In the genomic region with DNA sequence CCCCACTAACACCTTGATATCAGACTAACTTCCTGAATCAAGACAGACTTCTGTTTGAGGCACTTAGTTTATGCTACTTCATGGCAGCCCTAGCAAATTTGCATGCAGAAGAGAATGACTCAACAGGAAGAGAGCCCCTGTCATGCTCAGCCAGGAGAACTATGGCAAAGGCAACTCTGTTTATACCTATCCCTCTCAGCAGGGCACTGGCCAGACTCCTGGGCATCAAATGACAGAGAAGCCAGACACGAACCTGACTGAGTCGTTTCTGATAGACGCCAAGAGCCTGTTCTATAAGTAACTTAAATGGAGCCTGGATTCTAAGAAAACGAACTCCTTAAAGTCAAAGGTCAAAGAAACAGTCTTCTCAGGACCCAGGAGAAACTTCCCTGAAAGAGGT, we compare ENCODE assay signal across 15 cellular contexts. TPM values are rescaled to one million over a fixed set of nuclear protein-coding genes. Genes with fewer than 3 reads are reported as not detected.
DNase-seq lines count a peak whose midpoint lies in the region; ATAC-seq and TF ChIP-seq lines count a peak whose summit lies in the region.
"Had no signal": no experiment of that assay in that cellular context is flagged by ENCODE, and none has a peak within 500 bp of the region (broad histone marks: within the 10 kb centered on the region; RNA-seq: fewer than 3 reads in every experiment).

No MANE protein-coding gene starts in this region.

- H3K36me3 ChIP-seq in SK-N-SH (replicated peaks in 1 of 2; ENCODE audit: control insufficient read depth in 1 of 2, insufficient read depth in 2 of 2, low read length in 1 of 2): no peaks in the 10 kb centered on the region
- H3K36me3 ChIP-seq: upper lobe of left lung had no signal

- POLR2A ChIA-PET in activated CD4-positive, alpha-beta T cell treated with anti-CD3 and anti-CD28 coated beads for 36 hours (lab: Charles Lee): no interaction called here
- POLR2A ChIA-PET in SK-N-SH (lab: Yijun Ruan, JAX): no interaction called here

- H3K27me3 ChIP-seq in SK-N-SH (ENCODE audit: insufficient read depth): no peaks in the 10 kb centered on the region
- H3K27me3 ChIP-seq: upper lobe of left lung had no signal

- CTCF ChIA-PET in activated CD4-positive, alpha-beta T cell treated with anti-CD3 and anti-CD28 coated beads for 36 hours (lab: Charles Lee): no interaction called here
- CTCF ChIA-PET in SK-N-SH (lab: Yijun Ruan, JAX): no interaction called here

- ATAC-seq in activated CD4-positive, alpha-beta T cell treated with anti-CD3 and anti-CD28 coated beads for 36 hours: peak; percentile 80
- peak; percentile 42 for ATAC-seq in stimulated activated memory B cell treated with anti-CD40 and anti-IgM and Interleukin-4, amounts not matched to agents 10 μg/mL and 1 μg/mL and 100 μg/mL, for 72 hours
- no peak for ATAC-seq in GM18511 (IDR thresholded peaks at IDR 0.05; ENCODE audit: unreplicated experiment)
- ATAC-seq: left colon had no signal

- no peak overlapping the region for H3K27ac ChIP-seq in SK-N-SH (ENCODE audit: low read depth in 2 of 2, low read length in 1 of 2)
- H3K27ac ChIP-seq: upper lobe of left lung had no signal

- intact Hi-C loops in activated CD4-positive, alpha-beta T cell treated with anti-CD3 and anti-CD28 coated beads for 36 hours (cut with DNase I, micrococcal nuclease): no loop called here

- no peaks in the 10 kb centered on the region for H3K9me3 ChIP-seq in SK-N-SH
- H3K9me3 ChIP-seq: upper lobe of left lung had no signal

- no peaks in the 10 kb centered on the region for H3K4me1 ChIP-seq in SK-N-SH (ENCODE audit: control insufficient read depth in 1 of 2, insufficient read depth in 2 of 2, low read depth in 1 of 2, low read length in 1 of 2)
- H3K4me1 ChIP-seq: upper lobe of left lung had no signal

- TF ChIP-seq CTCF in SK-N-SH (IDR thresholded peaks at IDR 0.05): no peak

- H3K79me2 ChIP-seq in SK-N-SH (ENCODE audit: insufficient read depth): no peaks in the 10 kb centered on the region

- no peaks in the 10 kb centered on the region for H3K9me3 Mint-ChIP-seq in activated CD4-positive, alpha-beta T cell treated with anti-CD3 and anti-CD28 coated beads for 36 hours (ENCODE audit: low read depth)
- no peaks in the 10 kb centered on the region for H3K9me3 Mint-ChIP-seq in stimulated activated memory B cell treated with anti-CD40 and anti-IgM and Interleukin-4, amounts not matched to agents 10 μg/mL and 1 μg/mL and 100 μg/mL, for 72 hours
- H3K9me3 Mint-ChIP-seq: activated naive CD4-positive, alpha-beta T cell treated with anti-CD3 and anti-CD28 coated beads, Interleukin-2, amount 50 U/mL, for 72 hours had no signal

- H3F3A ChIP-seq in SK-N-SH (replicated peaks; ENCODE audit: insufficient read depth): no peaks in the 10 kb centered on the region

- TF ChIP-seq RAD21 in SK-N-SH (IDR thresholded peaks at IDR 0.05; ENCODE audit: low read length): no peak

- H3K4me3 Mint-ChIP-seq in activated CD4-positive, alpha-beta T cell treated with anti-CD3 and anti-CD28 coated beads for 36 hours: no peak overlapping the region
- H3K4me3 Mint-ChIP-seq in stimulated activated memory B cell treated with anti-CD40 and anti-IgM and Interleukin-4, amounts not matched to agents 10 μg/mL and 1 μg/mL and 100 μg/mL, for 72 hours: no peak overlapping the region
- H3K4me3 Mint-ChIP-seq: nephron progenitor cell had no signal

- no peaks in the 10 kb centered on the region for H4K20me1 ChIP-seq in SK-N-SH (ENCODE audit: insufficient read depth)

- H2AFZ ChIP-seq in SK-N-SH (ENCODE audit: low read depth): no peak overlapping the region

- H3K27me3 Mint-ChIP-seq in activated CD4-positive, alpha-beta T cell treated with anti-CD3 and anti-CD28 coated beads for 36 hours: peaks cover 3% of the 10 kb centered on the region
- H3K27me3 Mint-ChIP-seq in stimulated activated memory B cell treated with anti-CD40 and anti-IgM and Interleukin-4, amounts not matched to agents 10 μg/mL and 1 μg/mL and 100 μg/mL, for 72 hours: no peaks in the 10 kb centered on the region

- no peaks in the 10 kb centered on the region for H3K36me3 Mint-ChIP-seq in activated CD4-positive, alpha-beta T cell treated with anti-CD3 and anti-CD28 coated beads for 36 hours (ENCODE audit: low read depth)
- H3K36me3 Mint-ChIP-seq in stimulated activated memory B cell treated with anti-CD40 and anti-IgM and Interleukin-4, amounts not matched to agents 10 μg/mL and 1 μg/mL and 100 μg/mL, for 72 hours: no peaks in the 10 kb centered on the region
- H3K36me3 Mint-ChIP-seq: activated naive CD4-positive, alpha-beta T cell treated with anti-CD3 and anti-CD28 coated beads, Interleukin-2, amount 50 U/mL, for 72 hours had no signal

- no peak for TF ChIP-seq EP300 in SK-N-SH (IDR thresholded peaks at IDR 0.05; ENCODE audit: borderline replicate concordance in 1 of 2, low read depth in 1 of 2, low read length in 1 of 2)

- no peak overlapping the region for H3K4me2 ChIP-seq in SK-N-SH

- no peak overlapping the region for H3K9ac ChIP-seq in SK-N-SH

- H3K4me1 Mint-ChIP-seq in activated CD4-positive, alpha-beta T cell treated with anti-CD3 and anti-CD28 coated beads for 36 hours: no peaks in the 10 kb centered on the region
- H3K4me1 Mint-ChIP-seq in stimulated activated memory B cell treated with anti-CD40 and anti-IgM and Interleukin-4, amounts not matched to agents 10 μg/mL and 1 μg/mL and 100 μg/mL, for 72 hours: peaks cover 10% of the 10 kb centered on the region

- peak; percentile 11 for DNase-seq in activated CD4-positive, alpha-beta T cell treated with anti-CD3 and anti-CD28 coated beads for 36 hours
- DNase-seq in activated CD4-positive, alpha-beta T cell treated with anti-CD3 and anti-CD28 coated beads for 48 hours: no peak
- DNase-seq in NOMO-1 treated with DMSO at 0.1 percent for 48 hours (lab: John Stamatoyannopoulos, UW; ENCODE audit: unreplicated experiment) (peak; percentile 65), dermis microvascular lymphatic vessel endothelial cell (ENCODE audit: low read depth in 2 of 2) (peak; percentile 30 to 35), SK-N-SH (no peak), SK-N-DZ (ENCODE audit: low spot score) (no peak)
- DNase-seq: activated CD4-positive, alpha-beta T cell treated with anti-CD3 and anti-CD28 coated beads, Interleukin-2, amount 50 U/mL, for 48 hours; left colon; NCI-H1105; NCI-H748 treated with DMSO at 0.1 percent for 48 hours; nephron progenitor cell; upper lobe of left lung had no signal

- no peak overlapping the region for H3K27ac Mint-ChIP-seq in activated CD4-positive, alpha-beta T cell treated with anti-CD3 and anti-CD28 coated beads for 36 hours
- no peak overlapping the region for H3K27ac Mint-ChIP-seq in stimulated activated memory B cell treated with anti-CD40 and anti-IgM and Interleukin-4, amounts not matched to agents 10 μg/mL and 1 μg/mL and 100 μg/mL, for 72 hours
- H3K27ac Mint-ChIP-seq: activated naive CD4-positive, alpha-beta T cell treated with anti-CD3 and anti-CD28 coated beads, Interleukin-2, amount 50 U/mL, for 72 hours; nephron progenitor cell had no signal

- 26% methylated on average over 4 of the region's 4 CpGs for WGBS in SK-N-SH (ENCODE audit: low lambda C conversion rate)

- no peaks in the 10 kb centered on the region for H3K9me2 ChIP-seq in SK-N-SH

- H3K4me3 ChIP-seq in SK-N-SH (ENCODE audit: low read depth in 2 of 2, low read length in 1 of 2): no peak overlapping the region
- H3K4me3 ChIP-seq: upper lobe of left lung had no signal

TF ChIP-seq in SK-N-SH, 30 proteins besides CTCF, POLR2A, EP300 and RAD21 (continues in another document):
- TF ChIP-seq, protein P1, sequence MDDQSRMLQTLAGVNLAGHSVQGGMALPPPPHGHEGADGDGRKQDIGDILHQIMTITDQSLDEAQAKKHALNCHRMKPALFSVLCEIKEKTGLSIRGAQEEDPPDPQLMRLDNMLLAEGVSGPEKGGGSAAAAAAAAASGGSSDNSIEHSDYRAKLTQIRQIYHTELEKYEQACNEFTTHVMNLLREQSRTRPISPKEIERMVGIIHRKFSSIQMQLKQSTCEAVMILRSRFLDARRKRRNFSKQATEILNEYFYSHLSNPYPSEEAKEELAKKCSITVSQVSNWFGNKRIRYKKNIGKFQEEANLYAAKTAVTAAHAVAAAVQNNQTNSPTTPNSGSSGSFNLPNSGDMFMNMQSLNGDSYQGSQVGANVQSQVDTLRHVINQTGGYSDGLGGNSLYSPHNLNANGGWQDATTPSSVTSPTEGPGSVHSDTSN (IDR thresholded peaks at IDR 0.05): no peak
- TF ChIP-seq GATA2 (CRISPR knock-in tag; IDR thresholded peaks at IDR 0.05): no peak
- no peak for TF ChIP-seq FOXJ3 (CRISPR knock-in tag; IDR thresholded peaks at IDR 0.05)
- TF ChIP-seq POLR2AphosphoS5 (IDR thresholded peaks at IDR 0.05; ENCODE audit: low read depth, low read length): no peak
- no peak for TF ChIP-seq EZH2phosphoT487 (IDR thresholded peaks at IDR 0.05; ENCODE audit: borderline replicate concordance, low read depth)
- TF ChIP-seq MXI1 (IDR thresholded peaks at IDR 0.05; ENCODE audit: low read depth, low read length): no peak
- no peak for TF ChIP-seq SMC3 (IDR thresholded peaks at IDR 0.05; ENCODE audit: low read depth, low read length)
- no peak for TF ChIP-seq SIN3A (IDR thresholded peaks at IDR 0.05; ENCODE audit: borderline replicate concordance, low read depth, low read length)
- no peak for TF ChIP-seq TEAD4 (IDR thresholded peaks at IDR 0.05; ENCODE audit: borderline replicate concordance, insufficient read depth)
- TF ChIP-seq, protein P2, sequence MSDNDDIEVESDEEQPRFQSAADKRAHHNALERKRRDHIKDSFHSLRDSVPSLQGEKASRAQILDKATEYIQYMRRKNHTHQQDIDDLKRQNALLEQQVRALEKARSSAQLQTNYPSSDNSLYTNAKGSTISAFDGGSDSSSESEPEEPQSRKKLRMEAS (IDR thresholded peaks at IDR 0.05; ENCODE audit: low read depth): no peak
- TF ChIP-seq YY1 (IDR thresholded peaks at IDR 0.05; ENCODE audit: low read depth): no peak

RNA-seq across cellular contexts. Expression of a gene that starts 50.9 kb away (rescaled TPM):
- under 1 TPM; 0.05 to 0.09 TPM for total RNA-seq in activated CD4-positive, alpha-beta T cell treated with anti-CD3 and anti-CD28 coated beads for 36 hours
- total RNA-seq in dermis microvascular lymphatic vessel endothelial cell: 14.8 and 18.1 TPM in 2 replicates
- polyA plus RNA-seq in SK-N-SH (2012; rRNA removed): 12.2 and 13.8 TPM in 2 replicates
- polyA plus RNA-seq in SK-N-SH (2012; cell fraction: cytosol; rRNA removed): 7.9 and 13.9 TPM in 2 replicates
- polyA plus RNA-seq in SK-N-SH (2012; cell fraction: nucleus; rRNA removed): 19.4 and 24.8 TPM in 2 replicates
- polyA plus RNA-seq in SK-N-DZ (2014; cell fraction: cytosol; rRNA removed): 11.4 and 13.7 TPM in 2 replicates
- polyA plus RNA-seq in SK-N-DZ (2014; cell fraction: nucleus; rRNA removed): 16.8 and 23.9 TPM in 2 replicates
- total RNA-seq: activated naive CD4-positive, alpha-beta T cell treated with anti-CD3 and anti-CD28 coated beads, Interleukin-2, amount 50 U/mL, for 72 hours had no signal

Comparison
In these comparisons a context has a peak if more than half of its experiments do, and no peak if none do; other contexts are left out.
1. DNase-seq: peak in activated CD4-positive, alpha-beta T cell treated with anti-CD3 and anti-CD28 coated beads for 36 hours (single experiment), NOMO-1 treated with DMSO at 0.1 percent for 48 hours (single experiment) and dermis microvascular lymphatic vessel endothelial cell (2 of 2); none in activated CD4-positive, alpha-beta T cell treated with anti-CD3 and anti-CD28 coated beads for 48 hours (single experiment), SK-N-SH (single experiment) and SK-N-DZ (single experiment).
2. RNA of a gene that starts 50.9 kb away (total RNA-seq): 14.8 to 18.1 TPM in dermis microvascular lymphatic vessel endothelial cell; 0.05 to 0.09 TPM in activated CD4-positive, alpha-beta T cell treated with anti-CD3 and anti-CD28 coated beads for 36 hours; every median in the first group is over 10 times any median in the second.